Comparison of ENCODE assay signal across 10 cellular contexts in the genomic region with DNA sequence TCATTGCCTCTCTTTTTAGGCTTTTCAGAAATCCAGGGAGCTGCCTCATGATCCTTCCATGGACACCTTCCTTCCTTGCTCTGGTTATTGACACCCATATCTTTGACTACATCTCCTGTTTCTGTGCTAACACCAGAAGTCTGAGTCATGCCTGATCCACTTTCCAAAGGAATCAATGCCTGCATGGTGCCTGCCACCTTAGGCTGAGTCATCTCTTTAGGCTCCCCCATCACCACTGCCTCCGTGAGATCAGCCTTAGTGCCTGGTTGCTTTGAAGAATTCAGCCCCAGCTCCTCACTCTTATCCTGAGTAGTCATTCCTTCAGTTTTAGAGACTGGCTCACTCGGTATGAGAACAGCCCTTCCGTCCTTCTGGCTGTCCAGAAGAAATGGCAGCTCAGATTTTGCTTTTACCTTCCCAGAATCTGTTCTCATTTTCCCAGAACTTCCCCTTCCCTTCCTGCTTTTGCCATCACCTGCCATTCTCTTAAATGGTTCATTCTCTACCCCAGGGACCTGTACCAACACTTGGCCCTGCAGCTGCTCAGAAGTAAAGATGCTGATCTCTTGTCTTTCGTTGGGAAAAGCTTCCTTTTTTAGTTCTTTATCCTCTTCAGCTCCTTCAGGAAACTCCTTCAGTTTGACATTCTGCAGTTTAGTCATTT.
DNase-seq lines count a peak whose midpoint lies in the region; ATAC-seq and TF ChIP-seq lines count a peak whose summit lies in the region.
"Had no signal": no experiment of that assay in that cellular context is flagged by ENCODE, and none has a peak within 500 bp of the region (broad histone marks: within the 10 kb centered on the region; RNA-seq: fewer than 3 reads in every experiment).

No MANE protein-coding gene starts in this region.

- DNase-seq in activated CD4-positive, alpha-beta T cell treated with anti-CD3 and anti-CD28 coated beads for 48 hours, result peak; percentile 10
- no peak for DNase-seq in activated CD4-positive, alpha-beta T cell treated with anti-CD3 and anti-CD28 coated beads, Interleukin-2, amount 50 U/mL, for 1 hour
- peak; percentile 80 for DNase-seq in fibroblast of peridontal ligament (ENCODE audit: extremely low read depth)
- no peak for DNase-seq in left lobe of liver (ENCODE audit: low spot score)
- no peak for DNase-seq in activated naive CD4-positive, alpha-beta T cell treated with anti-CD3 and anti-CD28 coated beads, Interleukin-2, amount 50 U/mL, for 16 hours
- DNase-seq: activated gamma-delta T cell had no signal

- peak overlapping the region; percentile 18 for H3K4me3 ChIP-seq in skeletal muscle satellite cell (ENCODE audit: low read length)
- H3K4me3 ChIP-seq: BLaER1 had no signal

- H3K9me3 ChIP-seq in skeletal muscle satellite cell (replicated peaks; ENCODE audit: low read length), result no peaks in the 10 kb centered on the region
- H3K9me3 ChIP-seq: BLaER1 had no signal

- H3K27me3 ChIP-seq in skeletal muscle satellite cell (ENCODE audit: control insufficient read depth, insufficient read depth, low read length), result no peaks in the 10 kb centered on the region
- H3K27me3 ChIP-seq: BLaER1 had no signal

- ATAC-seq in SK-N-SH treated with all-trans-retinoic acid at 6 μM for 48 hours (peak; percentile 96), left lobe of liver (no peak), HG03354 (IDR thresholded peaks at IDR 0.05; ENCODE audit: poor library complexity, severe bottlenecking, unreplicated experiment) (no peak)

- H3K4me2 ChIP-seq in skeletal muscle satellite cell (ENCODE audit: low read length), result peak overlapping the region; percentile 46
- H3K4me2 ChIP-seq: BLaER1 had no signal

- H3K4me1 ChIP-seq in skeletal muscle satellite cell (ENCODE audit: control insufficient read depth, insufficient read depth, low read length), result peaks cover 18% of the 10 kb centered on the region
- H3K4me1 ChIP-seq: BLaER1 had no signal

- no peak overlapping the region for H3K9ac ChIP-seq in skeletal muscle satellite cell (ENCODE audit: low read depth, low read length)
- H3K9ac ChIP-seq: BLaER1 had no signal

- H3K36me3 ChIP-seq in skeletal muscle satellite cell (ENCODE audit: insufficient read depth, low read length), result peaks cover 53% of the 10 kb centered on the region

TF ChIP-seq in SK-N-SH treated with all-trans-retinoic acid at 6 μM for 48 hours, 23 proteins besides CTCF, POLR2A, EP300 and RAD21:
- TF ChIP-seq ZFP3 (CRISPR knock-in tag; IDR thresholded peaks at IDR 0.05) (no peak), ZNF8 (CRISPR knock-in tag; IDR thresholded peaks at IDR 0.05) (no peak)
TF ChIP-seq in SK-N-SH treated with all-trans-retinoic acid at 6 μM for 48 hours: peak in this region for 0.

Comparison
In these comparisons a context has a peak if more than half of its experiments do, and no peak if none do; other contexts are left out.
1. DNase-seq: peak in activated CD4-positive, alpha-beta T cell treated with anti-CD3 and anti-CD28 coated beads for 48 hours (single experiment) and fibroblast of peridontal ligament (single experiment); none in activated CD4-positive, alpha-beta T cell treated with anti-CD3 and anti-CD28 coated beads, Interleukin-2, amount 50 U/mL, for 1 hour (single experiment), left lobe of liver (single experiment) and activated naive CD4-positive, alpha-beta T cell treated with anti-CD3 and anti-CD28 coated beads, Interleukin-2, amount 50 U/mL, for 16 hours (single experiment).